In the genomic region with DNA sequence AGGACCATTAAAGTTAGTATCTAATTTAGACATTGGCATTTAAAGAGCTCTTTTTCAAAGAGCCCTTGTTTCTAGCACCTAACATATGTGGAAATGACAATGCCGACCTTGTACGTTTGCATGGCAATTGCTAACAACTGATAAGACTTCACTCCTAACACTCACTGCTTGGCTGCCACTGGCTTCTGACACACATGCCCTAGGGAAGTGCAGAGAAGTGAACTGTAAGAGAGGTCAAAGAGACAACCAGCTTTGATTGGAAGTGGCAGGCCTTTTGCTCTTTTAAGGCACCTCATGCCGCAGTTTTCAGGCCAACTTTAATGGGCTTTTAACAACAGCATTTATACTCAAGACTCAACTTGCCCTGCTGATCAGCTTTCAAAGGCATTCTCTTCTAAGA, we compare ENCODE assay signal across 1 cellular context.
TF ChIP-seq lines count a peak whose summit lies in the region.

No MANE protein-coding gene starts in this region.

TF ChIP-seq in GM23338, 12 proteins besides CTCF, POLR2A, EP300 and RAD21 (continued from another document):
- TF ChIP-seq, protein P1, sequence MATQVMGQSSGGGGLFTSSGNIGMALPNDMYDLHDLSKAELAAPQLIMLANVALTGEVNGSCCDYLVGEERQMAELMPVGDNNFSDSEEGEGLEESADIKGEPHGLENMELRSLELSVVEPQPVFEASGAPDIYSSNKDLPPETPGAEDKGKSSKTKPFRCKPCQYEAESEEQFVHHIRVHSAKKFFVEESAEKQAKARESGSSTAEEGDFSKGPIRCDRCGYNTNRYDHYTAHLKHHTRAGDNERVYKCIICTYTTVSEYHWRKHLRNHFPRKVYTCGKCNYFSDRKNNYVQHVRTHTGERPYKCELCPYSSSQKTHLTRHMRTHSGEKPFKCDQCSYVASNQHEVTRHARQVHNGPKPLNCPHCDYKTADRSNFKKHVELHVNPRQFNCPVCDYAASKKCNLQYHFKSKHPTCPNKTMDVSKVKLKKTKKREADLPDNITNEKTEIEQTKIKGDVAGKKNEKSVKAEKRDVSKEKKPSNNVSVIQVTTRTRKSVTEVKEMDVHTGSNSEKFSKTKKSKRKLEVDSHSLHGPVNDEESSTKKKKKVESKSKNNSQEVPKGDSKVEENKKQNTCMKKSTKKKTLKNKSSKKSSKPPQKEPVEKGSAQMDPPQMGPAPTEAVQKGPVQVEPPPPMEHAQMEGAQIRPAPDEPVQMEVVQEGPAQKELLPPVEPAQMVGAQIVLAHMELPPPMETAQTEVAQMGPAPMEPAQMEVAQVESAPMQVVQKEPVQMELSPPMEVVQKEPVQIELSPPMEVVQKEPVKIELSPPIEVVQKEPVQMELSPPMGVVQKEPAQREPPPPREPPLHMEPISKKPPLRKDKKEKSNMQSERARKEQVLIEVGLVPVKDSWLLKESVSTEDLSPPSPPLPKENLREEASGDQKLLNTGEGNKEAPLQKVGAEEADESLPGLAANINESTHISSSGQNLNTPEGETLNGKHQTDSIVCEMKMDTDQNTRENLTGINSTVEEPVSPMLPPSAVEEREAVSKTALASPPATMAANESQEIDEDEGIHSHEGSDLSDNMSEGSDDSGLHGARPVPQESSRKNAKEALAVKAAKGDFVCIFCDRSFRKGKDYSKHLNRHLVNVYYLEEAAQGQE (IDR thresholded peaks at IDR 0.05; ENCODE audit: unreplicated experiment) = no peak
- TF ChIP-seq NANOG (IDR thresholded peaks at IDR 0.05; ENCODE audit: borderline replicate concordance) (no peak), ZNF331 (CRISPR knock-in tag; IDR thresholded peaks at IDR 0.05; ENCODE audit: low read depth) (no peak), POLR2AphosphoS5 (IDR thresholded peaks at IDR 0.05; ENCODE audit: low read depth) (no peak), EZH2phosphoT487 (IDR thresholded peaks at IDR 0.05; ENCODE audit: unreplicated experiment) (no peak), JUNB (IDR thresholded peaks at IDR 0.05; ENCODE audit: unreplicated experiment) (no peak)
